Comparison of ENCODE assay signal across 1 cellular context in genomic region chr1:12386130-12386529, GRCh38.
TF ChIP-seq lines count a peak whose summit lies in the region.

No MANE protein-coding gene starts in this region.

TF ChIP-seq in HepG2, 621 proteins besides CTCF, POLR2A, EP300 and RAD21 (continued from another document and continues in another):
- TF ChIP-seq ZNF407 (CRISPR knock-in tag; IDR thresholded peaks at IDR 0.05; ENCODE audit: not compliant biosample characterization), result no peak
- no peak for TF ChIP-seq TBP (CRISPR knock-in tag; IDR thresholded peaks at IDR 0.05)
- TF ChIP-seq ZNF788 (CRISPR knock-in tag; IDR thresholded peaks at IDR 0.05; ENCODE audit: borderline replicate concordance), result no peak
- no peak for TF ChIP-seq ZNF224 (CRISPR knock-in tag; IDR thresholded peaks at IDR 0.05)
- TF ChIP-seq POLR2AphosphoS5 (IDR thresholded peaks at IDR 0.05; ENCODE audit: low read depth, low read length), result no peak
- TF ChIP-seq ARID3A (IDR thresholded peaks at IDR 0.05; ENCODE audit: low read depth, low read length), result no peak
- no peak for TF ChIP-seq KLF12 (CRISPR knock-in tag; IDR thresholded peaks at IDR 0.05; ENCODE audit: borderline replicate concordance)
- TF ChIP-seq SOX5 (CRISPR knock-in tag; IDR thresholded peaks at IDR 0.05; ENCODE audit: borderline replicate concordance), result no peak; the same call in 1 of the 2 replicates
- TF ChIP-seq ZNF44 (CRISPR knock-in tag; IDR thresholded peaks at IDR 0.05), result no peak
- no peak for TF ChIP-seq ZNF430 (CRISPR knock-in tag; IDR thresholded peaks at IDR 0.05)
- no peak for TF ChIP-seq MTF1 (CRISPR knock-in tag; IDR thresholded peaks at IDR 0.05)
- TF ChIP-seq ZBTB3 (CRISPR knock-in tag; IDR thresholded peaks at IDR 0.05; ENCODE audit: borderline replicate concordance, low read depth), result no peak
- no peak for TF ChIP-seq PITX1 (CRISPR knock-in tag; IDR thresholded peaks at IDR 0.05)
- TF ChIP-seq KMT2A (CRISPR knock-in tag; IDR thresholded peaks at IDR 0.05), result no peak
- no peak for TF ChIP-seq GPN1 (CRISPR knock-in tag; IDR thresholded peaks at IDR 0.05; ENCODE audit: borderline replicate concordance)
- no peak for TF ChIP-seq SCMH1 (CRISPR knock-in tag; IDR thresholded peaks at IDR 0.05; ENCODE audit: borderline replicate concordance)
- TF ChIP-seq ZFP41 (CRISPR knock-in tag; IDR thresholded peaks at IDR 0.05; ENCODE audit: borderline replicate concordance), result no peak
- TF ChIP-seq ZNF124 (CRISPR knock-in tag; IDR thresholded peaks at IDR 0.05), result no peak
- peak; percentile 67; the same call in 1 of the 2 replicates for TF ChIP-seq ETV5 (CRISPR knock-in tag; IDR thresholded peaks at IDR 0.05; ENCODE audit: borderline replicate concordance)
- no peak for TF ChIP-seq IKZF4 (CRISPR knock-in tag; IDR thresholded peaks at IDR 0.05; ENCODE audit: borderline replicate concordance, low read depth, not compliant biosample characterization)
- no peak for TF ChIP-seq ZNF775 (CRISPR knock-in tag; IDR thresholded peaks at IDR 0.05; ENCODE audit: borderline replicate concordance)
- 0 out of 2 replicates have a peak, but pooled peaks have one; percentile 35 for TF ChIP-seq ARID5B (CRISPR knock-in tag; IDR thresholded peaks at IDR 0.05)
- TF ChIP-seq LCORL (IDR thresholded peaks at IDR 0.05), result no peak
- no peak for TF ChIP-seq LCORL (CRISPR knock-in tag; IDR thresholded peaks at IDR 0.05)
- no peak for TF ChIP-seq CBX2 (IDR thresholded peaks at IDR 0.05; ENCODE audit: low read depth, low read length)
- no peak for TF ChIP-seq CBX2 (CRISPR knock-in tag; IDR thresholded peaks at IDR 0.05; ENCODE audit: low read depth)
- TF ChIP-seq KLF13 (CRISPR knock-in tag; IDR thresholded peaks at IDR 0.05), result no peak
- TF ChIP-seq MXD3 (CRISPR knock-in tag; IDR thresholded peaks at IDR 0.05), result no peak
- no peak for TF ChIP-seq MLX (CRISPR knock-in tag; IDR thresholded peaks at IDR 0.05)
- TF ChIP-seq TFE3 (CRISPR knock-in tag; IDR thresholded peaks at IDR 0.05), result peak; percentile 81
- TF ChIP-seq THAP11 (CRISPR knock-in tag; IDR thresholded peaks at IDR 0.05), result no peak
- TF ChIP-seq GRHL1 (CRISPR knock-in tag; conservative IDR thresholded peaks at IDR 0.05), result no peak
- TF ChIP-seq TFAP4 (IDR thresholded peaks at IDR 0.05; ENCODE audit: borderline replicate concordance, low read depth), result peak; percentile 47; the same call in 1 of the 2 replicates
- TF ChIP-seq HMG20B (CRISPR knock-in tag; conservative IDR thresholded peaks at IDR 0.05), result no peak
- no peak for TF ChIP-seq HDAC2 (CRISPR knock-in tag; IDR thresholded peaks at IDR 0.05)
- no peak for TF ChIP-seq ELK4 (CRISPR knock-in tag; IDR thresholded peaks at IDR 0.05; ENCODE audit: borderline replicate concordance)
- TF ChIP-seq ZNF30 (CRISPR knock-in tag; IDR thresholded peaks at IDR 0.05), result no peak
- TF ChIP-seq MNT (IDR thresholded peaks at IDR 0.05), result no peak
- TF ChIP-seq NKX3-1 (CRISPR knock-in tag; IDR thresholded peaks at IDR 0.05), result no peak
